Comparison of ENCODE assay signal across 11 cellular contexts in genomic region chr3:194369522-194370279, GRCh38. TPM values are rescaled to one million over a fixed set of nuclear protein-coding genes. Genes with fewer than 3 reads are reported as not detected.
DNase-seq lines count a peak whose midpoint lies in the region; ATAC-seq and FAIRE-seq lines count a peak whose summit lies in the region.
"Had no signal": no experiment of that assay in that cellular context is flagged by ENCODE, and none has a peak within 500 bp of the region (broad histone marks: within the 10 kb centered on the region; RNA-seq: fewer than 3 reads in every experiment).

TSS of gene LRRC15 (minus strand) at chr3:194369743. CDS start at chr3:194361043, 8,700 bp downstream.

- peaks cover 11% of the 10 kb centered on the region for H3K4me1 ChIP-seq in iPS-18a (ENCODE audit: control insufficient read depth, low read depth, low read length)
- H3K4me1 ChIP-seq: Peyer's patch had no signal

- H3K4me3 ChIP-seq in iPS-18a (ENCODE audit: low read length) = peak within 1 kb of the TSS; percentile 52
- H3K4me3 ChIP-seq: Peyer's patch had no signal

- H3K9me3 ChIP-seq in iPS-18a (ENCODE audit: control insufficient read depth, low read depth, low read length) = no peaks in the 10 kb centered on the region
- H3K9me3 ChIP-seq: Peyer's patch had no signal

- no peak for DNase-seq in Right ventricle myocardium superior
- DNase-seq in cardiac septum (ENCODE audit: low spot score) = no peak
- peak; percentile 87 for DNase-seq in astrocyte of the hippocampus (ENCODE audit: low read depth, low spot score)
- peak; percentile 87 for DNase-seq in urothelium cell line (ENCODE audit: low spot score)
- DNase-seq in activated T-cell treated with anti-CD3 and anti-CD28 coated beads, Interleukin-2, amount 50 U/mL, for 48 hours = no peak
- no peak for DNase-seq in SKM-1 (lab: John Stamatoyannopoulos, UW; ENCODE audit: unreplicated experiment)
- DNase-seq: Peyer's patch had no signal

- no peak within 1 kb of the TSS for H3K9ac ChIP-seq in iPS-18a (ENCODE audit: low read length)

- no peaks in the 10 kb centered on the region for H3K36me3 ChIP-seq in iPS-18a (ENCODE audit: control insufficient read depth, low read depth, low read length)
- H3K36me3 ChIP-seq: Peyer's patch had no signal

- H3K27ac ChIP-seq in iPS-18a (ENCODE audit: low read length) = no peak within 1 kb of the TSS
- H3K27ac ChIP-seq: Peyer's patch had no signal

- peak; percentile 53 for ATAC-seq in Right ventricle myocardium superior (ENCODE audit: poor library complexity)
- no peak for ATAC-seq in HG03139 (IDR thresholded peaks at IDR 0.05; ENCODE audit: unreplicated experiment)

- intact Hi-C loops in Right ventricle myocardium superior (cut with DNase I) (no loop called here), cardiac septum (cut with DNase I) (no loop called here)

- peak; percentile 82 for FAIRE-seq in urothelium cell line (lab: Jason Lieb, UNC)

- H3K27me3 ChIP-seq in iPS-18a (ENCODE audit: control insufficient read depth, insufficient read depth, low read length) = peaks cover 14% of the 10 kb centered on the region
- H3K27me3 ChIP-seq: Peyer's patch had no signal

RNA-seq across cellular contexts. Expression of gene LRRC15, which starts in this region (rescaled TPM):
- 0.16 TPM for total RNA-seq in Right ventricle myocardium superior
- 0.38 TPM for total RNA-seq in cardiac septum
- total RNA-seq: activated T-helper 2 cell treated with anti-CD3 and anti-CD28 coated beads, Interferon-gamma antibody, Interleukin-2, Interleukin-4, amounts not matched to agents 10 μg/mL and 5 μg/mL and 100 μg/mL, durations not matched to agents 14 hours and 24 hours and 36 hours; B cell had no signal

Comparison
In these comparisons a context has a peak if more than half of its experiments do, and no peak if none do; other contexts are left out.
1. Peak in ATAC-seq in Right ventricle myocardium superior; RNA of the gene not detected or under 1 TPM.
2. DNase-seq: peak in astrocyte of the hippocampus (single experiment) and urothelium cell line (single experiment); none in Right ventricle myocardium superior (single experiment), cardiac septum (single experiment), activated T-cell treated with anti-CD3 and anti-CD28 coated beads, Interleukin-2, amount 50 U/mL, for 48 hours (0 of 2) and SKM-1 (single experiment).